ENCODE assay signal across 18 cellular contexts in the genomic region with DNA sequence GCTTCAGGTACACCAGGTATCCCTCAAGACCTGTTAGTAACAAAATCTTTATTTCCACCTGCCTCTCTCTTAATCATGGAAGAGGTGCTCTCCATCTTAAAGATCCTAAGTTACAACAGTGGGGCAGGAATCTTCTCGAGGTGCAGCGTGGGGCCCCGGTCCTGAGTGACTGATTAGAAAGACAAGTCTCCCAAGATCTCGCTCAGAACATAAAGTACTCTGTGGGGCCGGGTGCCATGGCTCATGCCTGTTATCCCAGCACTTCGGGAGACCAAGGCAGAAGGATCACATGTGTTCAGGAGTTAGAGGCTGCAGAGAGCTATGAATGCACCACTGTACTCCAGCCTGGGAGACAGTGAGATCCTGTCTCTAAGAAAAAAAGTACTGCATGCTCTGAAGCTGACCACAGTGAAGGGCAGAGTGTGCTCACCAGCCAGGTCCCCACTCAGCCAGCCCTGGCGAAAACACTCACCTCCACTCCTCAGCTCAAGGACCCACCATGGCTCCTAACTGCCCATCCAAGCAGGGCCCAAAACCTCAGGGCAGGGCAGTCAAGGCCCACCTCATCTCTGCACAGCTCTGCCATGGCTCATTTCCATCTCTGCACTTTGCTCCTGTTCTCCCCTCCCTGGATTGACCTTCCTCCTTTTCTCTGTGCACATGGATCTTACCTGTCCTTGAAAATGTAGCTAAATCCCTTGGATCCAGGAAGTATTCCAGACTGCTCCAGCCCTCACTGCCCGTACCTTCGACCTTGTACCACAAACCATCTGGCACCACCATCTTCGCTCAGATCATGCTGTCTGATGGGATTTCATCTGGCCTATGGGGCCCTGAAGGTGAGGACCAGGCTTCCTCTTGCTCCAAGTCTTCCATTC. TPM values are rescaled to one million over a fixed set of nuclear protein-coding genes. Genes with fewer than 3 reads are reported as not detected.
A peak's percentile ranks its signal among the peaks of the same experiment; 100 is the strongest.
DNase-seq lines count a peak whose midpoint lies in the region; ATAC-seq and TF ChIP-seq lines count a peak whose summit lies in the region.
"Had no signal": no experiment of that assay in that cellular context is flagged by ENCODE, and none has a peak within 500 bp of the region (broad histone marks: within the 10 kb centered on the region; RNA-seq: fewer than 3 reads in every experiment).

No MANE protein-coding gene starts in this region.

- no peak overlapping the region for H3K23ac ChIP-seq in mesendoderm (ENCODE audit: low read length)

- no peak for ATAC-seq in CD4-positive, CD25-positive, alpha-beta regulatory T cell (ENCODE audit: low read depth in 2 of 2)
- no peak for ATAC-seq in activated T-helper 17 cell treated with anti-CD3 and anti-CD28 coated beads, Interleukin-2, amount 50 U/mL, for 72 hours (replicated peaks)
- ATAC-seq: GM23338, left colon, psoas muscle had no signal

- no peaks in the 10 kb centered on the region for H3K9me2 ChIP-seq in SK-N-SH

- no peak overlapping the region for H2BK15ac ChIP-seq in mesendoderm (replicated peaks; ENCODE audit: low read depth)

- TF ChIP-seq RAD21 in SK-N-SH (IDR thresholded peaks at IDR 0.05; ENCODE audit: low read length): no peak

- no peaks in the 10 kb centered on the region for H3K9me3 ChIP-seq in CD4-positive, CD25-positive, alpha-beta regulatory T cell (ENCODE audit: control insufficient read depth in 2 of 2, low read length in 2 of 2)
- H3K9me3 ChIP-seq in SK-N-SH: no peaks in the 10 kb centered on the region
- H3K9me3 ChIP-seq: psoas muscle had no signal

- H3K4me1 ChIP-seq in CD4-positive, CD25-positive, alpha-beta regulatory T cell (ENCODE audit: control insufficient read depth, insufficient read depth, low read length, poor library complexity, severe bottlenecking): peaks cover 3% of the 10 kb centered on the region
- H3K4me1 ChIP-seq in mesendoderm (ENCODE audit: control insufficient read depth, low read depth, low read length) (peaks cover 22% of the 10 kb centered on the region), SK-N-SH (ENCODE audit: control insufficient read depth in 1 of 2, insufficient read depth in 2 of 2, low read depth in 1 of 2, low read length in 1 of 2) (peaks cover 17 to 18% of the 10 kb centered on the region in 2 experiments; a peak in 3 of 4 replicates)
- H3K4me1 ChIP-seq: psoas muscle had no signal

- BruUV-seq in Calu3 (replicated peaks; lab: Mats Ljungman, UMichigan): no TSS peak

- no peaks in the 10 kb centered on the region for H3K27me3 Mint-ChIP-seq in CD4-positive, CD25-positive, alpha-beta regulatory T cell
- no peaks in the 10 kb centered on the region for H3K27me3 Mint-ChIP-seq in Calu3 (ENCODE audit: unreplicated experiment)
- no peaks in the 10 kb centered on the region for H3K27me3 Mint-ChIP-seq in activated T-helper 17 cell treated with anti-CD3 and anti-CD28 coated beads, Interleukin-2, amount 50 U/mL, for 72 hours

- peaks cover 27% of the 10 kb centered on the region for H3K79me1 ChIP-seq in mesendoderm (ENCODE audit: low read length)

- no peak overlapping the region for H3K9ac ChIP-seq in mesendoderm (ENCODE audit: low read length)
- H3K9ac ChIP-seq in SK-N-SH: no peak overlapping the region

- no peak overlapping the region for H3K4me3 ChIP-seq in CD4-positive, CD25-positive, alpha-beta regulatory T cell (ENCODE audit: low read depth, low read length)
- H3K4me3 ChIP-seq in mesendoderm (ENCODE audit: low read length): no peak overlapping the region
- no peak overlapping the region for H3K4me3 ChIP-seq in SK-N-SH (ENCODE audit: low read depth in 2 of 2, low read length in 1 of 2)
- H3K4me3 ChIP-seq: GM23338, psoas muscle, SK-N-MC had no signal

- no peak overlapping the region for H3K4ac ChIP-seq in mesendoderm (ENCODE audit: low read depth, low read length)

- no peaks in the 10 kb centered on the region for H3K36me3 Mint-ChIP-seq in CD4-positive, CD25-positive, alpha-beta regulatory T cell
- H3K36me3 Mint-ChIP-seq in Calu3 (ENCODE audit: insufficient read depth, unreplicated experiment): peaks cover 60% of the 10 kb centered on the region
- peaks cover 84% of the 10 kb centered on the region for H3K36me3 Mint-ChIP-seq in activated T-helper 17 cell treated with anti-CD3 and anti-CD28 coated beads, Interleukin-2, amount 50 U/mL, for 72 hours (ENCODE audit: low read depth)

- H2BK5ac ChIP-seq in mesendoderm (ENCODE audit: low read length): no peak overlapping the region

- no CpG with 5 or more reads among the region's 10 CpGs for WGBS in mesendoderm (ENCODE audit: extremely low coverage, insufficient coverage, low lambda C conversion rate)
- WGBS in SK-N-SH (ENCODE audit: low lambda C conversion rate): 92% methylated on average over 5 of the region's 10 CpGs

- peak overlapping the region; percentile 15 for H3K56ac ChIP-seq in mesendoderm (ENCODE audit: low read length)

- peaks cover 0 to 24% (median 6%) of the 10 kb centered on the region in 4 donors for H3K4me1 Mint-ChIP-seq in CD4-positive, CD25-positive, alpha-beta regulatory T cell
- peaks cover 98% of the 10 kb centered on the region for H3K4me1 Mint-ChIP-seq in Calu3 (ENCODE audit: low read depth, unreplicated experiment)
- H3K4me1 Mint-ChIP-seq in activated T-helper 17 cell treated with anti-CD3 and anti-CD28 coated beads, Interleukin-2, amount 50 U/mL, for 72 hours: peaks cover 35% of the 10 kb centered on the region

- H3K9me3 Mint-ChIP-seq in CD4-positive, CD25-positive, alpha-beta regulatory T cell: no peaks in the 10 kb centered on the region
- no peaks in the 10 kb centered on the region for H3K9me3 Mint-ChIP-seq in Calu3 (ENCODE audit: low read depth, unreplicated experiment)
- no peaks in the 10 kb centered on the region for H3K9me3 Mint-ChIP-seq in activated T-helper 17 cell treated with anti-CD3 and anti-CD28 coated beads, Interleukin-2, amount 50 U/mL, for 72 hours
- H3K9me3 Mint-ChIP-seq: GM23338 had no signal

- no peaks in the 10 kb centered on the region for H3F3A ChIP-seq in SK-N-SH (replicated peaks; ENCODE audit: insufficient read depth)

- no peak for TF ChIP-seq EP300 in SK-N-SH (IDR thresholded peaks at IDR 0.05; ENCODE audit: borderline replicate concordance in 1 of 2, low read depth in 1 of 2, low read length in 1 of 2)

- no peak overlapping the region for H3K18ac ChIP-seq in mesendoderm (ENCODE audit: low read length)

- CTCF ChIA-PET in Calu3 (lab: Charles Lee): interaction anchor here (0.9 to 1.6 kb wide), 3 partner anchors 41 to 48 kb away, joined by 3 to 4 read pairs (median 4); no protein-coding TSS in a partner anchor
- CTCF ChIA-PET in SK-N-SH (lab: Yijun Ruan, JAX): interaction anchor here (36.5 kb wide), 1 partner anchor 49 kb away, joined by 779 read pairs; the partner anchor contains the start of gene CYP11A1

- H3K27ac Mint-ChIP-seq in CD4-positive, CD25-positive, alpha-beta regulatory T cell: peak overlapping the region in 2 of 3 donors; percentile 40 to 92
- peak overlapping the region; percentile 20 for H3K27ac Mint-ChIP-seq in Calu3 (ENCODE audit: unreplicated experiment)
- peak overlapping the region; percentile 52 for H3K27ac Mint-ChIP-seq in activated T-helper 17 cell treated with anti-CD3 and anti-CD28 coated beads, Interleukin-2, amount 50 U/mL, for 72 hours
- H3K27ac Mint-ChIP-seq: GM23338 had no signal

- H3K4me2 ChIP-seq in mesendoderm (ENCODE audit: low read length) (no peak overlapping the region), SK-N-SH (no peak overlapping the region)
- H3K4me2 ChIP-seq: GM23338 had no signal

- H3K4me3 Mint-ChIP-seq in CD4-positive, CD25-positive, alpha-beta regulatory T cell: no peak overlapping the region
- no peak overlapping the region for H3K4me3 Mint-ChIP-seq in Calu3 (ENCODE audit: low read depth, unreplicated experiment)
- H3K4me3 Mint-ChIP-seq in activated T-helper 17 cell treated with anti-CD3 and anti-CD28 coated beads, Interleukin-2, amount 50 U/mL, for 72 hours: no peak overlapping the region
- H3K4me3 Mint-ChIP-seq: GM23338 had no signal

- no peak overlapping the region for H2AFZ ChIP-seq in SK-N-SH (ENCODE audit: low read depth)
- H2AFZ ChIP-seq: GM23338 had no signal

- H3K79me2 ChIP-seq in mesendoderm (ENCODE audit: control insufficient read depth, insufficient read depth, low read length) (peaks cover 11% of the 10 kb centered on the region), SK-N-SH (ENCODE audit: insufficient read depth) (no peaks in the 10 kb centered on the region)

- POLR2A ChIA-PET in SK-N-SH (lab: Yijun Ruan, JAX): no interaction called here

- intact Hi-C loops in Calu3 (cut with micrococcal nuclease; ENCODE audit: unreplicated experiment): no loop called here

- no peaks in the 10 kb centered on the region for H3K27me3 ChIP-seq in CD4-positive, CD25-positive, alpha-beta regulatory T cell (ENCODE audit: control insufficient read depth, insufficient read depth, low read length)
- H3K27me3 ChIP-seq in mesendoderm (ENCODE audit: insufficient read depth, low read length, poor library complexity) (no peaks in the 10 kb centered on the region), SK-N-SH (ENCODE audit: insufficient read depth) (no peaks in the 10 kb centered on the region)

- TF ChIP-seq CTCF in Calu3 (IDR thresholded peaks at IDR 0.05; ENCODE audit: unreplicated experiment) (no peak), SK-N-SH (IDR thresholded peaks at IDR 0.05) (no peak)

- H3K27ac ChIP-seq in CD4-positive, CD25-positive, alpha-beta regulatory T cell (ENCODE audit: insufficient read depth, low read length, poor library complexity, severe bottlenecking): no peak overlapping the region
- H3K27ac ChIP-seq in mesendoderm (ENCODE audit: low read depth, low read length) (no peak overlapping the region), SK-N-SH (ENCODE audit: low read depth in 2 of 2, low read length in 1 of 2) (no peak overlapping the region)
- H3K27ac ChIP-seq: psoas muscle, SK-N-MC had no signal

- no peak overlapping the region for H4K8ac ChIP-seq in mesendoderm (ENCODE audit: low read depth, low read length)

- H4K5ac ChIP-seq in mesendoderm (ENCODE audit: low read length): no peak overlapping the region

- no peaks in the 10 kb centered on the region for H4K20me1 ChIP-seq in SK-N-SH (ENCODE audit: insufficient read depth)

- DNase-seq in CD4-positive, CD25-positive, alpha-beta regulatory T cell: no peak
- DNase-seq in Calu3 (no peak), mesendoderm (no peak), COLO668 (lab: John Stamatoyannopoulos, UW; ENCODE audit: unreplicated experiment) (no peak), SK-N-SH (no peak), NCI-H1694 treated with DMSO at 0.1 percent for 48 hours (lab: John Stamatoyannopoulos, UW) (no peak), NCI-H345 (lab: John Stamatoyannopoulos, UW) (no peak)
- DNase-seq: central memory CD4-positive, alpha-beta T cell; DMS79; left colon; NCI-H1694; NCI-H510A; psoas muscle had no signal

- H3K36me3 ChIP-seq in CD4-positive, CD25-positive, alpha-beta regulatory T cell (ENCODE audit: control insufficient read depth, insufficient read depth, low read length): no peaks in the 10 kb centered on the region
- H3K36me3 ChIP-seq in mesendoderm (ENCODE audit: control insufficient read depth, insufficient read depth, low read length) (no peaks in the 10 kb centered on the region), SK-N-SH (replicated peaks in 1 of 2; ENCODE audit: control insufficient read depth in 1 of 2, insufficient read depth in 2 of 2, low read length in 1 of 2) (no peaks in the 10 kb centered on the region)

- H2BK120ac ChIP-seq in mesendoderm (ENCODE audit: low read depth, low read length): no peak overlapping the region

- H2AK5ac ChIP-seq in mesendoderm (ENCODE audit: low read length): no peak overlapping the region

RNA-seq across cellular contexts. Expression of gene SEMA7A, which starts 7.1 kb away (rescaled TPM):
- total RNA-seq in CD4-positive, CD25-positive, alpha-beta regulatory T cell: 5.0 TPM
- polyA plus RNA-seq in CD4-positive, CD25-positive, alpha-beta regulatory T cell: under 1 TPM in 3 of 4 donors, not detected in 1; 0.09 to 0.39 (median 0.11) TPM
- total RNA-seq in Calu3 (2022): 67.6 and 74.8 TPM in 2 replicates
- total RNA-seq in activated T-helper 17 cell treated with anti-CD3 and anti-CD28 coated beads, Interleukin-2, amount 50 U/mL, for 72 hours: 10 to 100 TPM; 11.7 to 44.9 TPM
- 9.6 TPM for polyA plus RNA-seq in mesendoderm (2013, experiment 1 of 2)
- 10.6 TPM for polyA plus RNA-seq in mesendoderm (2013, experiment 2 of 2)
- 0.80 and 1.3 TPM in 2 replicates for polyA plus RNA-seq in SK-N-SH (2012; rRNA removed)
- 0.50 and 0.92 TPM in 2 replicates for polyA plus RNA-seq in SK-N-SH (2012; cell fraction: cytosol; rRNA removed)
- 1.1 and 1.3 TPM in 2 replicates for polyA plus RNA-seq in SK-N-SH (2012; cell fraction: nucleus; rRNA removed)

RNA-seq across cellular contexts. Expression of gene UBL7, which starts 34.3 kb away (rescaled TPM):
- 30.9 TPM for total RNA-seq in CD4-positive, CD25-positive, alpha-beta regulatory T cell
- polyA plus RNA-seq in CD4-positive, CD25-positive, alpha-beta regulatory T cell: 100 to 1,000 TPM; 123 to 177 (median 144) TPM
- 38.5 and 43.8 TPM in 2 replicates for total RNA-seq in Calu3 (2022)
- total RNA-seq in activated T-helper 17 cell treated with anti-CD3 and anti-CD28 coated beads, Interleukin-2, amount 50 U/mL, for 72 hours: 10 to 100 TPM; 38.0 to 52.6 TPM
- polyA plus RNA-seq in mesendoderm (2013, experiment 1 of 2): 38.7 TPM
- 39.7 TPM for polyA plus RNA-seq in mesendoderm (2013, experiment 2 of 2)
- 81.1 and 89.7 TPM in 2 replicates for polyA plus RNA-seq in SK-N-SH (2012; rRNA removed)
- 60.5 and 70.6 TPM in 2 replicates for polyA plus RNA-seq in SK-N-SH (2012; cell fraction: cytosol; rRNA removed)
- 33.2 and 36.5 TPM in 2 replicates for polyA plus RNA-seq in SK-N-SH (2012; cell fraction: nucleus; rRNA removed)

RNA-seq across cellular contexts. Expression of gene CYP11A1, which starts 59.2 kb away (rescaled TPM):
- not detected for total RNA-seq in CD4-positive, CD25-positive, alpha-beta regulatory T cell
- polyA plus RNA-seq in CD4-positive, CD25-positive, alpha-beta regulatory T cell: not detected
- not detected in 2 replicates for total RNA-seq in Calu3 (2022)
- not detected for total RNA-seq in activated T-helper 17 cell treated with anti-CD3 and anti-CD28 coated beads, Interleukin-2, amount 50 U/mL, for 72 hours
- polyA plus RNA-seq in mesendoderm (2013, experiment 1 of 2): 2.5 TPM
- 2.9 TPM for polyA plus RNA-seq in mesendoderm (2013, experiment 2 of 2)
- polyA plus RNA-seq in SK-N-SH (2012; rRNA removed): 0.08 TPM in 1 of 2 replicates, not detected in the other
- 0.03 TPM in 1 of 2 replicates, not detected in the other for polyA plus RNA-seq in SK-N-SH (2012; cell fraction: cytosol; rRNA removed)
- not detected in 2 replicates for polyA plus RNA-seq in SK-N-SH (2012; cell fraction: nucleus; rRNA removed)
- total RNA-seq: myocyte, OCI-LY7 had no signal
